ENCODE assay signal across 12 cellular contexts in genomic region chr14:65335548-65335947, GRCh38.
A peak's percentile ranks its signal among the peaks of the same experiment; 100 is the strongest.
DNase-seq lines count a peak whose midpoint lies in the region; ATAC-seq and TF ChIP-seq lines count a peak whose summit lies in the region.
"Had no signal": no experiment of that assay in that cellular context is flagged by ENCODE, and none has a peak within 500 bp of the region (broad histone marks: within the 10 kb centered on the region; RNA-seq: fewer than 3 reads in every experiment).

No MANE protein-coding gene starts in this region.

- H3K36me3 ChIP-seq in BLaER1: no peaks in the 10 kb centered on the region
- H3K36me3 ChIP-seq in HUES6 (ENCODE audit: control insufficient read depth, insufficient read depth, low read length): no peaks in the 10 kb centered on the region
- H3K36me3 ChIP-seq in mucosa of rectum (ENCODE audit: control insufficient read depth in 2 of 2, insufficient read depth in 2 of 2, low read length in 2 of 2): no peaks in the 10 kb centered on the region
- H3K36me3 ChIP-seq in vagina: no peaks in the 10 kb centered on the region

- TF ChIP-seq POLR2A in vagina (IDR thresholded peaks at IDR 0.05): no peak

- no peaks in the 10 kb centered on the region for H4K20me1 ChIP-seq in BLaER1

- peak overlapping the region; percentile 87 for H3K4me2 ChIP-seq in BLaER1

- peaks cover 13% of the 10 kb centered on the region for H3K36me3 Mint-ChIP-seq in activated naive CD8-positive, alpha-beta T cell treated with anti-CD3 and anti-CD28 coated beads, Interleukin-2, amount 10 ng/mL, durations not matched to agents 7 days and 5 days

- H3K27ac Mint-ChIP-seq in activated naive CD8-positive, alpha-beta T cell treated with anti-CD3 and anti-CD28 coated beads, Interleukin-2, amount 10 ng/mL, durations not matched to agents 7 days and 5 days: peak overlapping the region; percentile 65
- H3K27ac Mint-ChIP-seq: T-helper 17 cell had no signal

- intact Hi-C loops in vagina (cut with DNase I): no loop called here

- no peaks in the 10 kb centered on the region for H3K27me3 ChIP-seq in BLaER1
- H3K27me3 ChIP-seq in HUES6 (ENCODE audit: control insufficient read depth, insufficient read depth, low read length): peaks cover 21% of the 10 kb centered on the region
- no peaks in the 10 kb centered on the region for H3K27me3 ChIP-seq in mucosa of rectum (ENCODE audit: control insufficient read depth in 2 of 2, insufficient read depth in 2 of 2, low read length in 2 of 2)
- H3K27me3 ChIP-seq in vagina: no peaks in the 10 kb centered on the region

- no peak for TF ChIP-seq CTCF in vagina (IDR thresholded peaks at IDR 0.05)

- peaks cover 56% of the 10 kb centered on the region for H3K4me1 ChIP-seq in BLaER1
- peaks cover 27% of the 10 kb centered on the region for H3K4me1 ChIP-seq in HUES6 (ENCODE audit: control insufficient read depth, insufficient read depth, low read length)
- peaks cover 26 to 32% of the 10 kb centered on the region in 2 donors for H3K4me1 ChIP-seq in mucosa of rectum (ENCODE audit: control insufficient read depth in 2 of 2, insufficient read depth in 2 of 2, low read length in 2 of 2)
- peaks cover 29% of the 10 kb centered on the region for H3K4me1 ChIP-seq in vagina
- H3K4me1 ChIP-seq: psoas muscle had no signal

- H3K27ac ChIP-seq in BLaER1 (peak overlapping the region; percentile 79; the same call in 1 of the 2 replicates), HUES6 (ENCODE audit: low read depth, low read length) (no peak overlapping the region), mucosa of rectum (ENCODE audit: low read depth in 2 of 2, low read length in 2 of 2) (peak overlapping the region; percentile 75 to 92), vagina (no peak overlapping the region)
- H3K27ac ChIP-seq: psoas muscle had no signal

- DNase-seq in activated naive CD8-positive, alpha-beta T cell treated with anti-CD3 and anti-CD28 coated beads, Interleukin-2, amount 10 ng/mL, durations not matched to agents 7 days and 5 days: no peak
- DNase-seq in SW480 (ENCODE audit: low spot score) (no peak), GM03348 (ENCODE audit: low spot score) (no peak), vagina (ENCODE audit: extremely low spot score in 2 of 2) (no peak)
- DNase-seq: amygdala, psoas muscle, T-helper 17 cell had no signal

- no peaks in the 10 kb centered on the region for H3K27me3 Mint-ChIP-seq in activated naive CD8-positive, alpha-beta T cell treated with anti-CD3 and anti-CD28 coated beads, Interleukin-2, amount 10 ng/mL, durations not matched to agents 7 days and 5 days
- H3K27me3 Mint-ChIP-seq: T-helper 17 cell had no signal

- H3K9ac ChIP-seq in BLaER1: no peak overlapping the region
- H3K9ac ChIP-seq in HUES6 (ENCODE audit: low read length): peak overlapping the region; percentile 27
- peak overlapping the region; percentile 28 to 49 for H3K9ac ChIP-seq in mucosa of rectum (ENCODE audit: low read depth in 1 of 2, low read length in 2 of 2)

- H3K9me3 ChIP-seq in BLaER1: no peaks in the 10 kb centered on the region
- H3K9me3 ChIP-seq in HUES6 (ENCODE audit: control insufficient read depth, insufficient read depth, low read depth, low read length): no peaks in the 10 kb centered on the region
- no peaks in the 10 kb centered on the region for H3K9me3 ChIP-seq in mucosa of rectum (ENCODE audit: control insufficient read depth in 2 of 2, low read length in 2 of 2)
- no peaks in the 10 kb centered on the region for H3K9me3 ChIP-seq in vagina
- H3K9me3 ChIP-seq: psoas muscle had no signal

- POLR2A ChIA-PET in activated naive CD8-positive, alpha-beta T cell treated with anti-CD3 and anti-CD28 coated beads, Interleukin-2, amount 10 ng/mL, durations not matched to agents 7 days and 5 days (lab: Charles Lee): interaction anchor here (1.0 to 3.9 kb wide), 13 partner anchors 12 to 948 kb away, joined by 3 to 37 read pairs (median 5); partner anchors contain the start of gene FUT8

- H3K9me3 Mint-ChIP-seq in activated naive CD8-positive, alpha-beta T cell treated with anti-CD3 and anti-CD28 coated beads, Interleukin-2, amount 10 ng/mL, durations not matched to agents 7 days and 5 days: peaks cover under 1% of the 10 kb centered on the region

- H3K4me1 Mint-ChIP-seq in activated naive CD8-positive, alpha-beta T cell treated with anti-CD3 and anti-CD28 coated beads, Interleukin-2, amount 10 ng/mL, durations not matched to agents 7 days and 5 days: peaks cover 56% of the 10 kb centered on the region

- H3K4me3 Mint-ChIP-seq in activated naive CD8-positive, alpha-beta T cell treated with anti-CD3 and anti-CD28 coated beads, Interleukin-2, amount 10 ng/mL, durations not matched to agents 7 days and 5 days: no peak overlapping the region
- H3K4me3 Mint-ChIP-seq: T-helper 17 cell had no signal

- H3K4me3 ChIP-seq in BLaER1 (no peak overlapping the region), HUES6 (ENCODE audit: low read depth, low read length) (peak overlapping the region; percentile 45), mucosa of rectum (ENCODE audit: low read length in 2 of 2) (no peak overlapping the region), vagina (no peak overlapping the region)
- H3K4me3 ChIP-seq: GM12878, psoas muscle had no signal

- no peak for ATAC-seq in activated naive CD8-positive, alpha-beta T cell treated with anti-CD3 and anti-CD28 coated beads, Interleukin-2, amount 10 ng/mL, durations not matched to agents 7 days and 5 days (ENCODE audit: low read depth)
- ATAC-seq in HG03469 (IDR thresholded peaks at IDR 0.05; ENCODE audit: unreplicated experiment): no peak
- ATAC-seq: psoas muscle, T-helper 17 cell had no signal

Comparison
In these comparisons a context has a peak if more than half of its experiments do, and no peak if none do; other contexts are left out.
1. H3K27ac ChIP-seq: peak in BLaER1 (single experiment) and mucosa of rectum (2 of 2); none in HUES6 (single experiment) and vagina (single experiment).